26 cellular contexts compared by ENCODE assay signal in the genomic region with DNA sequence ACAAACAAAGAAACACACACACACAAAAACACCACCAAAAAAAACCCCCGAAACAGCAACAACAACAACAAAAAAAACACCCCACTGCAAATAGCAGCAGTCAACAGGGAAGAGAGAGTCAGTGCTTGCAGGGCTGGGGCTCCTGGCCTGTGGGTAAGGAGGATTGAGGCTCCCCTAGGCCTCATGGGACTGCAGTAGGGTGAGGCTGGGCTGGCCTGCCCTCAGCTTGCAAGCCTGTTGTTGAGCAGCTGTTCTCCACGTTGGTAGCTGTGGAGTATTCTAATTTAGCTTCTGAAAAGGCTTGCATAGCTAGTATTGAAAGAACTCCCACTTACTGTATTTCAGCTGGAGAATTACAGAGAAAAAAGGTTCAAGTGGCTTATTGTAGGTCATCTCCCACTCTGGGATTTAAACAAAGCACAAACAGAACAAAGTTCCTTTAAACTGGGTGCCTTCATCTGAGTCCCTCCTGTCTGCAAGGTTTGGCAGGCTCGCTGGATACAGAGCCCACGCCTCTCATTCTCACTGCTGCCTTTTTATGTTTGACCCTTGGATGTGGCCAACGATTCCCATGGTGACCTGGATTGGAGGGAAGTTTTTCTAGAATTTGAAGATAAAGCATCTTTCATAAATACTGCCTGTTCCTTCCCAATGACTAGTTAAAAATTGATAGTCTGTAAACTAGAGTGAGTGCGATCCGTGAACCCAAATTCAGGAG.
"Had no signal": no experiment of that assay in that cellular context is flagged by ENCODE, and none has a peak within 500 bp of the region (broad histone marks: within the 10 kb centered on the region; RNA-seq: fewer than 3 reads in every experiment).

No MANE protein-coding gene starts in this region.

- H3K36me3 ChIP-seq: adrenal gland, heart left ventricle, thyroid gland, upper lobe of left lung, vagina had no signal

- H3K9me3 ChIP-seq: adrenal gland, body of pancreas, heart left ventricle, thyroid gland, upper lobe of left lung, vagina had no signal

- ATAC-seq: body of pancreas; esophagus mucosa; heart left ventricle; naive thymus-derived CD4-positive, alpha-beta T cell had no signal

- H3K27ac ChIP-seq: adrenal gland, body of pancreas, coronary artery, heart left ventricle, skin epidermis, thyroid gland, upper lobe of left lung, vagina had no signal

- H3K4me3 ChIP-seq: adrenal gland, body of pancreas, coronary artery, heart left ventricle, skin epidermis, thyroid gland, upper lobe of left lung, vagina had no signal

- DNase-seq: activated CD4-positive, alpha-beta T cell treated with anti-CD3 and anti-CD28 coated beads for 4 hours; activated CD4-positive, alpha-beta T cell treated with anti-CD3 and anti-CD28 coated beads, Interleukin-2, amount 50 U/mL, for 4 hours; activated effector memory CD4-positive, alpha-beta T cell treated with Interleukin-2 at 50 U/mL for 16 hours; activated naive CD4-positive, alpha-beta T cell treated with Interleukin-2 at 50 U/mL for 16 hours; activated T-cell treated with anti-CD3 and anti-CD28 coated beads for 4 hours; adrenal gland; aorta; body of pancreas; foreskin fibroblast; heart left ventricle; hypothalamus; immature natural killer cell; kidney; naive thymus-derived CD4-positive, alpha-beta T cell; posterior cingulate gyrus; right cardiac atrium; stimulated activated CD4-positive, alpha-beta T cell treated with anti-CD3 and anti-CD28 coated beads, Interleukin-12 subunit alpha, Interleukin-12 subunit beta, amount 100 ng/mL, for 4 hours; stimulated activated CD4-positive, alpha-beta T cell treated with anti-CD3 and anti-CD28 coated beads, Interleukin-4, amount 100 ng/mL, for 1 hour; substantia nigra; T-helper 1 cell; thyroid gland had no signal

- H3K27me3 ChIP-seq: adrenal gland, body of pancreas, thyroid gland, upper lobe of left lung, vagina had no signal

- H3K4me1 ChIP-seq: adrenal gland, body of pancreas, heart left ventricle, thyroid gland, upper lobe of left lung, vagina had no signal
